15 cellular contexts compared by ENCODE assay signal in genomic region chr4:30968926-30969325, GRCh38.
DNase-seq lines count a peak whose midpoint lies in the region; TF ChIP-seq lines count a peak whose summit lies in the region.
"Had no signal": no experiment of that assay in that cellular context is flagged by ENCODE, and none has a peak within 500 bp of the region (broad histone marks: within the 10 kb centered on the region; RNA-seq: fewer than 3 reads in every experiment).

No MANE protein-coding gene starts in this region.

- H3K4me1 Mint-ChIP-seq in neural crest cell: peaks cover 9% of the 10 kb centered on the region
- H3K4me1 Mint-ChIP-seq: CD4-positive, alpha-beta memory T cell had no signal

- peak overlapping the region; percentile 46 for H3K27ac Mint-ChIP-seq in neural crest cell (ENCODE audit: unreplicated experiment)
- H3K27ac Mint-ChIP-seq: CD4-positive, alpha-beta memory T cell; H9 had no signal

- no peak overlapping the region for H3K4me3 Mint-ChIP-seq in neural crest cell
- H3K4me3 Mint-ChIP-seq: CD4-positive, alpha-beta memory T cell; H9 had no signal

- TF ChIP-seq CTCF in neural crest cell (conservative IDR thresholded peaks at IDR 0.05): no peak

- H3K36me3 Mint-ChIP-seq in neural crest cell (ENCODE audit: low read depth): no peaks in the 10 kb centered on the region
- H3K36me3 Mint-ChIP-seq: CD4-positive, alpha-beta memory T cell had no signal

- H3K9me3 Mint-ChIP-seq in neural crest cell: no peaks in the 10 kb centered on the region
- H3K9me3 Mint-ChIP-seq: H9 had no signal

- H3K27ac ChIP-seq in cingulate gyrus (ENCODE audit: low read depth, low read length) (peak overlapping the region; percentile 23), temporal lobe (ENCODE audit: low read depth, low read length) (peak overlapping the region; percentile 40)
- H3K27ac ChIP-seq: SJSA1 had no signal

- peak; percentile 75 to 80 for DNase-seq in NCI-H526 (lab: John Stamatoyannopoulos, UW)
- DNase-seq in neural crest cell (ENCODE audit: low read depth, low spot score): no peak
- DNase-seq in cerebellar nuclear complex (lab: John Stamatoyannopoulos, UW): no peak
- DNase-seq in activated CD4-positive, alpha-beta T cell treated with anti-CD3 and anti-CD28 coated beads for 48 hours: no peak
- no peak for DNase-seq in cerebellum (ENCODE audit: low spot score)
- DNase-seq: CD4-positive, alpha-beta memory T cell; DMS79 treated with DMSO at 0.1 percent for 48 hours; H9; MV-4-11; NCI-H1417; NCI-H2029; NCI-H82 had no signal

- no peaks in the 10 kb centered on the region for H3K27me3 Mint-ChIP-seq in neural crest cell (ENCODE audit: low read depth)
- H3K27me3 Mint-ChIP-seq: CD4-positive, alpha-beta memory T cell had no signal

Comparison
In these comparisons a context has a peak if more than half of its experiments do, and no peak if none do; other contexts are left out.
1. DNase-seq: peak in NCI-H526 (2 of 2); none in neural crest cell (single experiment), cerebellar nuclear complex (0 of 2), activated CD4-positive, alpha-beta T cell treated with anti-CD3 and anti-CD28 coated beads for 48 hours (single experiment) and cerebellum (single experiment).